In genomic region chr6:7958464-7958863, GRCh38 we compare ENCODE assay signal across 18 cellular contexts. TPM values are rescaled to one million over a fixed set of nuclear protein-coding genes. Genes with fewer than 3 reads are reported as not detected.
DNase-seq lines count a peak whose midpoint lies in the region; ATAC-seq, FAIRE-seq and TF ChIP-seq lines count a peak whose summit lies in the region.
"Had no signal": no experiment of that assay in that cellular context is flagged by ENCODE, and none has a peak within 500 bp of the region (broad histone marks: within the 10 kb centered on the region; RNA-seq: fewer than 3 reads in every experiment).

No MANE protein-coding gene starts in this region.

- SMC1A ChIA-PET in GM12878 (lab: Charles Lee; ENCODE audit: uncharacterized antibody, unreplicated experiment) = interaction anchor here (0.9 kb wide), 1 partner anchor 19 kb away, joined by 4 read pairs; no protein-coding TSS in a partner anchor

- H3K4me3 ChIP-seq in MM.1S (ENCODE audit: low read length) (no peak overlapping the region), GM12878 (no peak overlapping the region)
- H3K4me3 ChIP-seq: BLaER1, GM23338 had no signal

- H2AFZ ChIP-seq in MM.1S (ENCODE audit: low read length) = no peak overlapping the region
- H2AFZ ChIP-seq in GM12878 (ENCODE audit: control insufficient read depth, low read depth, low read length) = no peak overlapping the region
- H2AFZ ChIP-seq: GM23338 had no signal

- WGBS in GM12878 (ENCODE audit: insufficient coverage, insufficient replicate concordance, low lambda C conversion rate, missing lambda C conversion rate) = 0% methylated on average over 1 of the region's 1 CpG

- peaks cover 33% of the 10 kb centered on the region for H3F3A ChIP-seq in MM.1S (ENCODE audit: insufficient read depth, low read length)

- RAD21 ChIA-PET in GM12878 (lab: Charles Lee; ENCODE audit: unreplicated experiment) = no interaction called here

- no peaks in the 10 kb centered on the region for H3K9me2 ChIP-seq in MM.1S (replicated peaks; ENCODE audit: insufficient read depth, low read length)

- no peaks in the 10 kb centered on the region for H3K9me3 ChIP-seq in MM.1S (replicated peaks; ENCODE audit: insufficient read depth, low read length)
- peaks cover 8% of the 10 kb centered on the region for H3K9me3 ChIP-seq in GM12878 (replicated peaks; ENCODE audit: control insufficient read depth, insufficient read depth, low read length)

- BruUV-seq in GM12878 (replicated peaks; lab: Mats Ljungman, UMichigan) = no TSS peak

- TF ChIP-seq POLR2A in GM12891 (IDR thresholded peaks at IDR 0.05; ENCODE audit: low read depth, low read length) (no peak), GM12878 (IDR thresholded peaks at IDR 0.05; ENCODE audit: low read depth, low read length) (no peak)

- no peak overlapping the region for H3K4me2 ChIP-seq in MM.1S (ENCODE audit: low read depth, low read length)
- H3K4me2 ChIP-seq in GM12878 (ENCODE audit: control insufficient read depth, insufficient read depth) = no peak overlapping the region
- H3K4me2 ChIP-seq: BLaER1, GM23338 had no signal

- no peaks in the 10 kb centered on the region for H3K27me3 ChIP-seq in MM.1S (replicated peaks; ENCODE audit: insufficient read depth, low read length)
- no peaks in the 10 kb centered on the region; a peak in 1 of 4 replicates for H3K27me3 ChIP-seq in GM12878 (replicated peaks in 1 of 2; ENCODE audit: control insufficient read depth in 2 of 2, insufficient read depth in 2 of 2, low read length in 1 of 2)
- H3K27me3 ChIP-seq: BLaER1 had no signal

- in situ Hi-C loops in GM12878 (cut with MboI) = no loop called here

- CTCF ChIA-PET in GM12878 (lab: Yijun Ruan, JAX) = no interaction called here

- H3K9ac ChIP-seq in MM.1S (ENCODE audit: low read length) = no peak overlapping the region
- no peak overlapping the region for H3K9ac ChIP-seq in GM12878 (ENCODE audit: control insufficient read depth, insufficient read depth, low read length)
- H3K9ac ChIP-seq: BLaER1 had no signal

- TF ChIP-seq CTCF in MM.1S (IDR thresholded peaks at IDR 0.05; ENCODE audit: low read length) = no peak
- no peak for TF ChIP-seq CTCF in GM12878 (IDR thresholded peaks at IDR 0.05 in 2 of 3, conservative IDR thresholded peaks at IDR 0.05 in 1 of 3; ENCODE audit: control insufficient read depth in 2 of 3, extremely low read depth in 1 of 3, insufficient read depth in 1 of 3, low read depth in 3 of 3, low read length in 3 of 3)

- POLR2A ChIA-PET in GM12878 (lab: Charles Lee) = no interaction called here

- TF ChIP-seq EP300 in GM12878 (IDR thresholded peaks at IDR 0.05; ENCODE audit: borderline replicate concordance in 1 of 2, control insufficient read depth in 1 of 2, low read depth in 2 of 2, low read length in 2 of 2) = no peak

- no peak for TF ChIP-seq RAD21 in GM12878 (IDR thresholded peaks at IDR 0.05; ENCODE audit: insufficient read depth, low read depth, low read length)

- H3K4me1 ChIP-seq in MM.1S (ENCODE audit: low read length) = peaks cover 38% of the 10 kb centered on the region
- H3K4me1 ChIP-seq in GM12878 (ENCODE audit: control insufficient read depth, insufficient read depth, low read length) = peaks cover 16% of the 10 kb centered on the region

- intact Hi-C loops in GM12878 (cut with micrococcal nuclease; ENCODE audit: unreplicated experiment) = no loop called here

- H4K20me1 ChIP-seq in MM.1S (ENCODE audit: insufficient read depth, low read length) (no peaks in the 10 kb centered on the region), GM12878 (ENCODE audit: control insufficient read depth, insufficient read depth) (no peaks in the 10 kb centered on the region)
- H4K20me1 ChIP-seq: BLaER1 had no signal

- peaks cover 14% of the 10 kb centered on the region for H3K79me2 ChIP-seq in MM.1S (ENCODE audit: low read length)
- H3K79me2 ChIP-seq in GM12878 (ENCODE audit: control insufficient read depth, insufficient read depth, low read length) = no peaks in the 10 kb centered on the region

- no peak for DNase-seq in GM12891 (ENCODE audit: insufficient read length, low spot score)
- DNase-seq in MM.1S = peak; percentile 53
- DNase-seq in GM12878 (ENCODE audit: low read depth, low spot score) = no peak
- no peak for DNase-seq in Ammon's horn (ENCODE audit: low spot score)
- no peak for DNase-seq in activated CD4-positive, alpha-beta T cell treated with anti-CD3 and anti-CD28 coated beads for 1 hour
- DNase-seq in COLO668 (lab: John Stamatoyannopoulos, UW; ENCODE audit: unreplicated experiment) = no peak
- DNase-seq: CD4-positive, CD25-positive, alpha-beta regulatory T cell; CD8-positive, alpha-beta T cell; DMS 273 treated with DMSO at 0.1 percent for 48 hours; DND-41; H9 had no signal

- H3K36me3 ChIP-seq in MM.1S (replicated peaks; ENCODE audit: insufficient read depth, low read length) (no peaks in the 10 kb centered on the region), GM12878 (ENCODE audit: control insufficient read depth in 2 of 2, insufficient read depth in 2 of 2, low read length in 1 of 2) (no peaks in the 10 kb centered on the region)
- H3K36me3 ChIP-seq: BLaER1 had no signal

- ATAC-seq in GM12878 = no peak
- ATAC-seq: CD8-positive, alpha-beta T cell; GM23338; HCT116 had no signal

- FAIRE-seq in GM12891 (lab: Jason Lieb, UNC) = peak; percentile 78
- no peak for FAIRE-seq in GM12878 (lab: Jason Lieb, UNC)
- FAIRE-seq: D721Med, G401.6, GM12892 had no signal

- H3K27ac ChIP-seq in MM.1S (ENCODE audit: low read length) = peak overlapping the region; percentile 53; the same call in 1 of the 2 replicates
- no peak overlapping the region for H3K27ac ChIP-seq in GM12878 (ENCODE audit: control insufficient read depth, insufficient read depth)
- H3K27ac ChIP-seq: BLaER1, C4-2B had no signal

TF ChIP-seq in GM12891, 5 proteins besides CTCF, POLR2A, EP300 and RAD21:
- TF ChIP-seq SPI1 (IDR thresholded peaks at IDR 0.05; ENCODE audit: low read depth, low read length) (no peak), POLR2AphosphoS5 (IDR thresholded peaks at IDR 0.05; ENCODE audit: low read depth, low read length) (no peak), POU2F2 (IDR thresholded peaks at IDR 0.05; ENCODE audit: low read depth, low read length) (no peak)

TF ChIP-seq in GM12878, 131 proteins besides CTCF, POLR2A, EP300 and RAD21:
- peak; percentile 54 for TF ChIP-seq RUNX3 (IDR thresholded peaks at IDR 0.05; ENCODE audit: low read length)
- no peak for TF ChIP-seq ZNF274 (IDR thresholded peaks at IDR 0.05; ENCODE audit: insufficient read depth, insufficient read length)
- no peak for TF ChIP-seq EGR1 (IDR thresholded peaks at IDR 0.05; ENCODE audit: borderline replicate concordance in 1 of 2, low read depth in 2 of 2, low read length in 2 of 2)
- TF ChIP-seq TCF12 (IDR thresholded peaks at IDR 0.05; ENCODE audit: low read depth, low read length) = no peak
- no peak for TF ChIP-seq HDGF (IDR thresholded peaks at IDR 0.05)
- TF ChIP-seq CREM (IDR thresholded peaks at IDR 0.05; ENCODE audit: low read depth) = no peak
- no peak for TF ChIP-seq ASH2L (IDR thresholded peaks at IDR 0.05; ENCODE audit: borderline replicate concordance, low read depth)
- TF ChIP-seq NKRF (conservative IDR thresholded peaks at IDR 0.05) = no peak

RNA-seq across cellular contexts. Expression of gene TXNDC5, which starts 47.9 kb away (rescaled TPM):
- 41.0 TPM for polyA plus RNA-seq in GM12891 (2012; ENCODE audit: low read depth, missing spikeins)
- 52.5 and 54.0 TPM in 2 replicates for total RNA-seq in GM12878 (2013; cell fraction: nucleolus; rRNA removed)
- total RNA-seq in GM12878 (2014; rRNA removed) (173 and 181 TPM in 2 replicates), GM12878 (2014; rRNA removed; fragmentation: Illumina TruSeq; extraction: Trizol) (128 and 143 TPM in 2 replicates), GM12878 (2021) (131 and 143 TPM in 2 replicates)
- 122 TPM for polyA plus RNA-seq in GM12878 (2011; ENCODE audit: low read depth)
- polyA plus RNA-seq in GM12878 (2011; rRNA removed) (38.2 and 50.1 TPM in 2 replicates), GM12878 (2014; fragmentation: Illumina TruSeq; extraction: Trizol) (135 and 145 TPM in 2 replicates), GM12878 (2014; fragmentation: Nextera tagmentation; extraction: Ambion mirVana) (10 to 100 TPM; 38.1 to 46.7 TPM), GM12878 (2014; rRNA removed) (122 and 129 TPM in 2 replicates), GM12878 (2016; fragmentation: Nextera tagmentation; extraction: Ambion mirVana) (100 to 1,000 TPM in 1 of 2 experiments, 1 to 10 TPM in 1; 7.2 to 165 TPM)
- polyA plus RNA-seq in GM12878 (2011; cell fraction: cytosol; rRNA removed) = 47.0 and 47.9 TPM in 2 replicates
- 30.6 and 39.9 TPM in 2 replicates for polyA plus RNA-seq in GM12878 (2011; cell fraction: nucleus; rRNA removed)
- polyA plus RNA-seq in GM12878 (2012) = 117 and 141 TPM in 2 replicates
- polyA minus RNA-seq in GM12878 (2011; rRNA and poly(A)+ RNA removed) = 39.4 and 40.8 TPM in 2 replicates
- polyA minus RNA-seq in GM12878 (2011; cell fraction: cytosol; rRNA and poly(A)+ RNA removed) = 15.0 and 18.6 TPM in 2 replicates
- 9.7 and 14.4 TPM in 2 replicates for polyA minus RNA-seq in GM12878 (2011; cell fraction: nucleus; rRNA and poly(A)+ RNA removed)
